Comparison of ENCODE assay signal across 12 cellular contexts in genomic region chr2:96950391-96951124, GRCh38. TPM values are rescaled to one million over a fixed set of nuclear protein-coding genes. Genes with fewer than 3 reads are reported as not detected.
A peak's percentile ranks its signal among the peaks of the same experiment; 100 is the strongest.
DNase-seq lines count a peak whose midpoint lies in the region; ATAC-seq and TF ChIP-seq lines count a peak whose summit lies in the region.
"Had no signal": no experiment of that assay in that cellular context is flagged by ENCODE, and none has a peak within 500 bp of the region (broad histone marks: within the 10 kb centered on the region; RNA-seq: fewer than 3 reads in every experiment).

No MANE protein-coding gene starts in this region.

- WGBS in hepatocyte (ENCODE audit: low lambda C conversion rate, missing lambda C conversion rate), result 69% methylated on average over 22 of the region's 22 CpGs
- WGBS in neuronal stem cell (ENCODE audit: extremely low coverage in 2 of 2, insufficient read length in 2 of 2, insufficient replicate concordance in 1 of 2), 2 donors, result no CpG with 5 or more reads among the region's 22 CpGs
- WGBS in transverse colon (ENCODE audit: low coverage in 1 of 2), 2 donors, result 63% methylated on average over 22 of the region's 22 CpGs; no CpG with 5 or more reads in 1 of the 2 donors

- H4K20me1 ChIP-seq in hepatocyte (ENCODE audit: insufficient read depth, poor library complexity, severe bottlenecking), result no peaks in the 10 kb centered on the region

- no peak overlapping the region for H2BK15ac ChIP-seq in neuronal stem cell (ENCODE audit: low read length)

- TF ChIP-seq EP300 in transverse colon (IDR thresholded peaks at IDR 0.05; ENCODE audit: low read depth), result no peak

- H3K4me2 ChIP-seq in hepatocyte (peak overlapping the region; percentile 37), neuronal stem cell (ENCODE audit: insufficient read depth, low read length, poor library complexity, severe bottlenecking) (no peak overlapping the region)

- no peak overlapping the region for H3K23ac ChIP-seq in neuronal stem cell (ENCODE audit: low read depth, low read length, poor library complexity)

- H3K9me2 ChIP-seq in hepatocyte (replicated peaks; ENCODE audit: insufficient read depth), result no peaks in the 10 kb centered on the region

- no peak overlapping the region for H4K91ac ChIP-seq in neuronal stem cell (ENCODE audit: low read depth, low read length, poor library complexity)

- H3K14ac ChIP-seq in neuronal stem cell (ENCODE audit: low read length), result no peak overlapping the region

- no peak overlapping the region for H2BK120ac ChIP-seq in neuronal stem cell (ENCODE audit: low read depth, low read length)

- H3K27ac ChIP-seq in breast epithelium (peak overlapping the region in 1 of 2 donors; percentile 49), hepatocyte (no peak overlapping the region), neuronal stem cell (replicated peaks; ENCODE audit: low read length) (no peak overlapping the region), transverse colon (peak overlapping the region in 3 of 4 donors; percentile 36 to 87 (median 47)), upper lobe of right lung (no peak overlapping the region)
- H3K27ac ChIP-seq: spleen had no signal

- H3K27me3 Mint-ChIP-seq in MCF 10A (ENCODE audit: insufficient read depth, unreplicated experiment), result no peaks in the 10 kb centered on the region

- BruUV-seq in MCF 10A (replicated peaks; lab: Mats Ljungman, UMichigan), result no TSS peak

- no peak overlapping the region for H2BK12ac ChIP-seq in neuronal stem cell (ENCODE audit: low read length)

- H4K8ac ChIP-seq in neuronal stem cell (ENCODE audit: low read depth, low read length), result no peak overlapping the region

- no peaks in the 10 kb centered on the region for H3K4me1 Mint-ChIP-seq in MCF 10A (ENCODE audit: insufficient read depth, unreplicated experiment)

- H3K4ac ChIP-seq in neuronal stem cell (ENCODE audit: low read length), result no peak overlapping the region

- POLR2A ChIA-PET in MCF 10A (lab: Yijun Ruan, JAX), result interaction anchor here (0.6 to 2.3 kb wide), 4 partner anchors 23 to 93 kb away, joined by 3 to 23 read pairs (median 6); partner anchors contain the start of gene ANKRD39

- DNase-seq in breast epithelium (ENCODE audit: low spot score in 2 of 2), result no peak
- DNase-seq in MCF 10A (ENCODE audit: unreplicated experiment), result no peak
- DNase-seq in hepatocyte (ENCODE audit: low spot score), result no peak
- no peak for DNase-seq in neuronal stem cell (ENCODE audit: low spot score)
- DNase-seq in transverse colon, result no peak
- no peak for DNase-seq in ACHN
- no peak for DNase-seq in NCI-H748 (lab: John Stamatoyannopoulos, UW; ENCODE audit: unreplicated experiment)
- no peak for DNase-seq in upper lobe of right lung

- H3K9me3 ChIP-seq in breast epithelium (no peaks in the 10 kb centered on the region), hepatocyte (ENCODE audit: low read depth) (no peaks in the 10 kb centered on the region), neuronal stem cell (replicated peaks in 1 of 2; ENCODE audit: control insufficient read depth in 2 of 2, insufficient read depth in 1 of 2, low read depth in 1 of 2, low read length in 2 of 2) (no peaks in the 10 kb centered on the region), transverse colon (no peaks in the 10 kb centered on the region), upper lobe of right lung (no peaks in the 10 kb centered on the region)
- H3K9me3 ChIP-seq: Caco-2, spleen had no signal

- H3K36me3 ChIP-seq in breast epithelium, result no peaks in the 10 kb centered on the region
- H3K36me3 ChIP-seq in hepatocyte (replicated peaks; ENCODE audit: insufficient read depth, low read depth), result no peaks in the 10 kb centered on the region
- no peaks in the 10 kb centered on the region for H3K36me3 ChIP-seq in neuronal stem cell (replicated peaks in 1 of 2; ENCODE audit: control insufficient read depth in 2 of 2, insufficient read depth in 2 of 2, low read length in 2 of 2)
- no peaks in the 10 kb centered on the region for H3K36me3 ChIP-seq in transverse colon
- no peaks in the 10 kb centered on the region for H3K36me3 ChIP-seq in upper lobe of right lung
- H3K36me3 ChIP-seq: spleen had no signal

- H3K4me3 ChIP-seq in breast epithelium (peak overlapping the region in 2 of 3 donors; percentile 2 to 31), hepatocyte (no peak overlapping the region), neuronal stem cell (ENCODE audit: low read length in 2 of 2) (no peak overlapping the region), transverse colon (no peak overlapping the region), upper lobe of right lung (no peak overlapping the region)
- H3K4me3 ChIP-seq: spleen had no signal

- no peaks in the 10 kb centered on the region for H3K27me3 ChIP-seq in breast epithelium
- no peaks in the 10 kb centered on the region for H3K27me3 ChIP-seq in hepatocyte
- peaks cover 0 to 55% (median 0%) of the 10 kb centered on the region in 3 experiments for H3K27me3 ChIP-seq in neuronal stem cell (ENCODE audit: control insufficient read depth in 3 of 3, insufficient read depth in 3 of 3, low read depth in 1 of 3, low read length in 3 of 3)
- no peaks in the 10 kb centered on the region for H3K27me3 ChIP-seq in transverse colon
- H3K27me3 ChIP-seq in upper lobe of right lung, result no peaks in the 10 kb centered on the region

- intact Hi-C loops in breast epithelium (cut with DNase I; ENCODE audit: low total_unique reads) (loop anchor here (1.0 to 5.0 kb wide), 2 partner anchors 22 to 83 kb away; no protein-coding TSS in a partner anchor), MCF 10A (cut with micrococcal nuclease) (loop anchor here (1.0 kb wide), 1 partner anchor 92 kb away; the partner anchor contains the start of gene ANKRD39), transverse colon (cut with DNase I; ENCODE audit: low total_unique reads) (loop anchor here (5.0 kb wide), 1 partner anchor 43 kb away; no protein-coding TSS in a partner anchor), upper lobe of right lung (cut with DNase I) (loop anchor here (5.0 kb wide), 1 partner anchor 83 kb away; no protein-coding TSS in a partner anchor)

- CTCF ChIA-PET in MCF 10A (lab: Yijun Ruan, JAX), result interaction anchor here (0.6 to 4.6 kb wide), 41 partner anchors 9 to 728 kb away, joined by 3 to 116 read pairs (median 5); partner anchors contain the start of genes ANKRD36 and ANKRD39

- no peak overlapping the region for H3K4me3 Mint-ChIP-seq in MCF 10A (ENCODE audit: unreplicated experiment)
- H3K4me3 Mint-ChIP-seq: endodermal cell, memory B cell had no signal

- peak overlapping the region; percentile 61 for H3K18ac ChIP-seq in neuronal stem cell (ENCODE audit: low read length)

- no peak overlapping the region for H3K27ac Mint-ChIP-seq in MCF 10A (ENCODE audit: low read depth, unreplicated experiment)
- H3K27ac Mint-ChIP-seq: endodermal cell, memory B cell had no signal

- peak overlapping the region; percentile 22 for H2AK5ac ChIP-seq in neuronal stem cell (ENCODE audit: low read depth, low read length)

- H3K9ac ChIP-seq in neuronal stem cell (ENCODE audit: low read depth, low read length, poor library complexity), result no peak overlapping the region

- ATAC-seq in upper lobe of right lung, result no peak

- no peaks in the 10 kb centered on the region for H3K79me1 ChIP-seq in neuronal stem cell (ENCODE audit: low read depth, low read length)

- H3K4me1 ChIP-seq in breast epithelium (peaks cover 8 to 19% of the 10 kb centered on the region in 2 donors), hepatocyte (ENCODE audit: insufficient read depth) (peaks cover 40% of the 10 kb centered on the region), neuronal stem cell (ENCODE audit: control insufficient read depth in 2 of 2, insufficient read depth in 1 of 2, low read depth in 1 of 2, low read length in 2 of 2) (peaks cover 5 to 14% of the 10 kb centered on the region in 2 donors), transverse colon (peaks cover 33 to 50% (median 41%) of the 10 kb centered on the region in 4 donors), upper lobe of right lung (peaks cover 20% of the 10 kb centered on the region)
- H3K4me1 ChIP-seq: Caco-2 had no signal

- TF ChIP-seq POLR2A in breast epithelium (IDR thresholded peaks at IDR 0.05), result no peak
- TF ChIP-seq POLR2A in transverse colon (IDR thresholded peaks at IDR 0.05), result no peak

- no peaks in the 10 kb centered on the region for H3K79me2 ChIP-seq in hepatocyte

- TF ChIP-seq CTCF in breast epithelium (IDR thresholded peaks at IDR 0.05), result no peak
- no peak for TF ChIP-seq CTCF in MCF 10A (IDR thresholded peaks at IDR 0.05; ENCODE audit: unreplicated experiment)
- no peak for TF ChIP-seq CTCF in hepatocyte (IDR thresholded peaks at IDR 0.05; ENCODE audit: poor library complexity)
- no peak for TF ChIP-seq CTCF in transverse colon (IDR thresholded peaks at IDR 0.05)
- no peak for TF ChIP-seq CTCF in upper lobe of right lung (IDR thresholded peaks at IDR 0.05)

- no peak overlapping the region for H2AFZ ChIP-seq in hepatocyte
- H2AFZ ChIP-seq in neuronal stem cell (ENCODE audit: low read length), result peak overlapping the region; percentile 47

- no peaks in the 10 kb centered on the region for H3K9me3 Mint-ChIP-seq in MCF 10A (ENCODE audit: unreplicated experiment)
- H3K9me3 Mint-ChIP-seq: endodermal cell, memory B cell had no signal

- peaks cover 6% of the 10 kb centered on the region for H3K36me3 Mint-ChIP-seq in MCF 10A (ENCODE audit: insufficient read depth, unreplicated experiment)
- H3K36me3 Mint-ChIP-seq: memory B cell had no signal

- no peak overlapping the region for H2BK5ac ChIP-seq in neuronal stem cell (ENCODE audit: low read length)

- in situ Hi-C loops in transverse colon (cut with MboI; ENCODE audit: low pct_ligation_motif_present in 1 of 4, low pct_unique_long_range_greater_than_20kb in 1 of 4, low sequenced_read_pairs in 3 of 4) (loop anchor here in 3 of 4 donors (10.0 to 25.0 kb wide), 2 partner anchors 96 to 162 kb away; partner anchors contain the start of genes ANKRD39 (in 3 of the 3) and ANKRD36 (in 1 of the 3)), ACHN (cut with HindIII; ENCODE audit: low pct_ligation_motif_present, low pct_unique_long_range_greater_than_20kb, low sequenced_read_pairs) (no loop called here)

RNA-seq across cellular contexts. Expression of gene FAM178B, which starts 35.8 kb away (rescaled TPM):
- 1 to 10 TPM in 1 of 3 donors, not detected in 2; 1.3 TPM for total RNA-seq in breast epithelium
- not detected in 2 replicates for total RNA-seq in MCF 10A (2022)
- not detected in 2 replicates for total RNA-seq in hepatocyte
- 1.6 and 2.6 TPM in 2 replicates for polyA plus RNA-seq in hepatocyte
- polyA plus RNA-seq in neuronal stem cell (2013, experiment 1 of 2), result 1.0 TPM
- polyA plus RNA-seq in neuronal stem cell (2013, experiment 2 of 2), result 1.0 TPM
- total RNA-seq in transverse colon, result not detected
- 0.67 TPM for total RNA-seq in upper lobe of right lung
- total RNA-seq: Caco-2 had no signal

Comparison
In these comparisons a context has a peak if more than half of its experiments do, and no peak if none do; other contexts are left out.
1. H3K27ac ChIP-seq: peak in transverse colon (3 of 4); none in hepatocyte (single experiment), neuronal stem cell (single experiment) and upper lobe of right lung (single experiment).
2. H3K4me3 ChIP-seq: peak in breast epithelium (2 of 3); none in hepatocyte (single experiment), neuronal stem cell (0 of 2), transverse colon (0 of 4) and upper lobe of right lung (single experiment).